ENCODE assay signal across 25 cellular contexts in genomic region chr7:66245008-66245407, GRCh38. TPM values are rescaled to one million over a fixed set of nuclear protein-coding genes. Genes with fewer than 3 reads are reported as not detected.
A peak's percentile ranks its signal among the peaks of the same experiment; 100 is the strongest.
DNase-seq lines count a peak whose midpoint lies in the region; ATAC-seq, FAIRE-seq and TF ChIP-seq lines count a peak whose summit lies in the region.
"Had no signal": no experiment of that assay in that cellular context is flagged by ENCODE, and none has a peak within 500 bp of the region (broad histone marks: within the 10 kb centered on the region; RNA-seq: fewer than 3 reads in every experiment).

No MANE protein-coding gene starts in this region.

- H2BK5ac ChIP-seq in mesenchymal stem cell (ENCODE audit: low read depth, low read length, poor library complexity, severe bottlenecking), result no peak overlapping the region

- H2BK12ac ChIP-seq in mesenchymal stem cell (ENCODE audit: low read length in 2 of 2), result no peak overlapping the region

- H2BK120ac ChIP-seq in mesenchymal stem cell (ENCODE audit: low read depth, low read length), result no peak overlapping the region

- H3K4me3 ChIP-seq in HEK293 (ENCODE audit: low read depth, low read length) (no peak overlapping the region), mesenchymal stem cell (ENCODE audit: insufficient read depth in 1 of 2, low read depth in 1 of 2, low read length in 2 of 2) (no peak overlapping the region)
- H3K4me3 ChIP-seq: BLaER1, HAP-1 had no signal

- no peak overlapping the region for H2AK5ac ChIP-seq in mesenchymal stem cell (ENCODE audit: low read length, severe bottlenecking)

- H4K91ac ChIP-seq in mesenchymal stem cell (ENCODE audit: low read length), result no peak overlapping the region

- H3K9me3 ChIP-seq in HEK293 (ENCODE audit: control insufficient read depth, insufficient read depth, low read depth, low read length) (no peaks in the 10 kb centered on the region), mesenchymal stem cell (ENCODE audit: control insufficient read depth, low read length) (no peaks in the 10 kb centered on the region)
- H3K9me3 ChIP-seq: BLaER1, HAP-1 had no signal

- H4K8ac ChIP-seq in mesenchymal stem cell (ENCODE audit: low read length), result peak overlapping the region; percentile 53

- no peak overlapping the region for H3K23ac ChIP-seq in mesenchymal stem cell (ENCODE audit: low read length in 2 of 2)

- H3K9ac ChIP-seq in mesenchymal stem cell (ENCODE audit: low read length), result no peak overlapping the region
- H3K9ac ChIP-seq: BLaER1, KMS-11 had no signal

- no peak for TF ChIP-seq CTCF in HEK293 (tag by site-specific recombination; IDR thresholded peaks at IDR 0.05)
- TF ChIP-seq CTCF in VCaP (conservative IDR thresholded peaks at IDR 0.05), result no peak

- no peaks in the 10 kb centered on the region for H3K27me3 ChIP-seq in mesenchymal stem cell (ENCODE audit: control insufficient read depth in 1 of 2, insufficient read depth in 1 of 2, low read length in 2 of 2)
- H3K27me3 ChIP-seq: BLaER1 had no signal

- H3K36me3 ChIP-seq in HEK293 (ENCODE audit: control insufficient read depth in 2 of 2, insufficient read depth in 1 of 2, low read length in 2 of 2) (no peaks in the 10 kb centered on the region), mesenchymal stem cell (ENCODE audit: control insufficient read depth in 1 of 2, insufficient read depth in 2 of 2, low read depth in 1 of 2, low read length in 2 of 2) (peaks cover 4 to 37% of the 10 kb centered on the region in 2 experiments)
- H3K36me3 ChIP-seq: HAP-1 had no signal

- no peak overlapping the region for H2AFZ ChIP-seq in mesenchymal stem cell (ENCODE audit: low read depth, low read length)

- 82% methylated on average over 2 of the region's 2 CpGs for WGBS in mesenchymal stem cell

- ATAC-seq in HG02571 (IDR thresholded peaks at IDR 0.05; ENCODE audit: unreplicated experiment) (no peak), HG03025 (IDR thresholded peaks at IDR 0.05; ENCODE audit: low FRiP score, unreplicated experiment) (no peak)
- ATAC-seq: SK-N-SH treated with all-trans-retinoic acid at 6 μM for 48 hours, T-helper 17 cell had no signal

- H3K14ac ChIP-seq in mesenchymal stem cell (ENCODE audit: low read length in 2 of 2), result no peak overlapping the region

- H3K4me1 ChIP-seq in HEK293 (ENCODE audit: control insufficient read depth, insufficient read depth, low read length) (peaks cover 10% of the 10 kb centered on the region), mesenchymal stem cell (ENCODE audit: control insufficient read depth, insufficient read depth, low read depth, low read length) (peaks cover 2% of the 10 kb centered on the region)
- H3K4me1 ChIP-seq: BLaER1, HAP-1 had no signal

- H2BK15ac ChIP-seq in mesenchymal stem cell (ENCODE audit: low read depth, poor library complexity, severe bottlenecking), result no peak overlapping the region

- peaks cover 29% of the 10 kb centered on the region for H3K79me1 ChIP-seq in mesenchymal stem cell (replicated peaks; ENCODE audit: low read length, poor library complexity, severe bottlenecking)

- H3K4ac ChIP-seq in mesenchymal stem cell (ENCODE audit: low read depth in 1 of 2, low read length in 2 of 2), result no peak overlapping the region

- FAIRE-seq in GM12891 (lab: Jason Lieb, UNC), result peak; percentile 9
- FAIRE-seq: D721Med had no signal

- no peak for DNase-seq in GM12891 (ENCODE audit: insufficient read length, low spot score)
- DNase-seq in mesenchymal stem cell, result no peak
- no peak for DNase-seq in LoVo (ENCODE audit: low spot score)
- no peak for DNase-seq in activated T-cell treated with anti-CD3 and anti-CD28 coated beads, Interleukin-2, amount 50 U/mL, for 48 hours
- DNase-seq: CD4-positive, CD25-positive, alpha-beta regulatory T cell; DMS53; GOT3; NCI-H1092; NCI-H1417 treated with DMSO at 0.1 percent for 48 hours; NCI-H1694 treated with DMSO at 0.1 percent for 48 hours; NCI-H2081; NCI-H2227 treated with DMSO at 0.1 percent for 48 hours; NCI-H510A; NCI-H69; OCI-M1; T-helper 17 cell had no signal

- POLR2A ChIA-PET in HEK293 (lab: Yijun Ruan, JAX), result no interaction called here

- TF ChIP-seq POLR2A in GM12891 (IDR thresholded peaks at IDR 0.05; ENCODE audit: low read depth, low read length), result no peak

- H3K4me2 ChIP-seq in mesenchymal stem cell (ENCODE audit: low read length, poor library complexity, severe bottlenecking), result no peak overlapping the region
- H3K4me2 ChIP-seq: BLaER1, KMS-11 had no signal

- peak overlapping the region in 1 of 2 experiments; percentile 19 for H3K18ac ChIP-seq in mesenchymal stem cell (ENCODE audit: low read depth in 1 of 2, low read length in 2 of 2)

- no peak overlapping the region for H3K27ac ChIP-seq in HEK293 (ENCODE audit: extremely low read depth, low read depth, low read length)
- peak overlapping the region; percentile 0; the same call in 1 of the 2 replicates for H3K27ac ChIP-seq in VCaP
- no peak overlapping the region for H3K27ac ChIP-seq in mesenchymal stem cell (ENCODE audit: low read length, poor library complexity, severe bottlenecking)
- H3K27ac ChIP-seq: BLaER1, KMS-11 had no signal

- CTCF ChIA-PET in HEK293 (lab: Yijun Ruan, JAX), result interaction anchor here (0.7 kb wide), 1 partner anchor 111 kb away, joined by 3 read pairs; no protein-coding TSS in a partner anchor

TF ChIP-seq in GM12891, 5 proteins besides CTCF, POLR2A, EP300 and RAD21:
- TF ChIP-seq PAX5 (IDR thresholded peaks at IDR 0.05; ENCODE audit: insufficient read depth, low read length, severe bottlenecking) (no peak), SPI1 (IDR thresholded peaks at IDR 0.05; ENCODE audit: low read depth, low read length) (no peak), POLR2AphosphoS5 (IDR thresholded peaks at IDR 0.05; ENCODE audit: low read depth, low read length) (no peak), TAF1 (IDR thresholded peaks at IDR 0.05; ENCODE audit: low read depth, low read length) (no peak), POU2F2 (IDR thresholded peaks at IDR 0.05; ENCODE audit: low read depth, low read length) (no peak)

TF ChIP-seq in HEK293, 187 proteins besides CTCF, POLR2A, EP300 and RAD21:
- no peak for TF ChIP-seq ZNF23 (tag by site-specific recombination; IDR thresholded peaks at IDR 0.05; ENCODE audit: borderline replicate concordance)
- peak; percentile 26; the same call in 1 of the 2 replicates for TF ChIP-seq GLIS1 (tag by site-specific recombination; IDR thresholded peaks at IDR 0.05)

RNA-seq across cellular contexts. Expression of gene TPST1, which starts 39.9 kb away (rescaled TPM):
- 3.5 TPM for polyA plus RNA-seq in GM12891 (2012; ENCODE audit: low read depth, missing spikeins)
- 58.0 TPM for polyA plus RNA-seq in mesenchymal stem cell (2013, experiment 1 of 2)
- polyA plus RNA-seq in mesenchymal stem cell (2013, experiment 2 of 2), result 58.7 TPM
